8 cellular contexts compared by ENCODE assay signal in the genomic region with DNA sequence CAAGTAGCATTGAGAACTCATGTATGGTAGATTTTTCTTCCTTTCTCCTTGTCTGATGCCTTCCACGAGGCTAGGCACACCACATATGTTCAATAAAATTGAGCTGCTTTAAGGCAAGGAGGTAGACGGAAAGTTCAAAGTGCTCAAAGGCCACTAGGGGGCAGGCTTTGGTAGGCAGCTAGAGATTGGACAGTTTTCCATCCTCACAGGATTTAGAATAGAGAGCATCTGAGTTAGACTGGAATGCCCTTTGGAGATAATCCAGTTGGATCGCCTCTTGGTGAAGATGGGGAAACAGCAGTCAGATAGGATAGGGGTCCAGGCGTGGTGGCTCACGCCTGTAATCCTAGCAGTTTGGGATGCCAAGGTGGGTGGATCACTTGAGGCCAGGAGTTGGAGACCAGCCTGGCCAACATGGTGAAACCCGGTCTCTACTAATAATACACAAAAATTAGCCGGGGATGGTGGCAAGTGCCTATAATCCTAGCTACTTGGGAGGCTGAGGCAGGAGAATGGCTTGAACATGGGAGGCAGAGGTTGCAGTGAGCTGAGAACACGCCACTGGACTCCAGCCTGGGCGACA. TPM values are rescaled to one million over a fixed set of nuclear protein-coding genes. Genes with fewer than 3 reads are reported as not detected.
DNase-seq lines count a peak whose midpoint lies in the region; ATAC-seq and TF ChIP-seq lines count a peak whose summit lies in the region.

No MANE protein-coding gene starts in this region.

- no TSS peak for BruUV-seq in PC-3 (replicated peaks; lab: Mats Ljungman, UMichigan)

- no peaks in the 10 kb centered on the region for H3K27me3 Mint-ChIP-seq in IgD-negative memory B cell
- no peaks in the 10 kb centered on the region for H3K27me3 Mint-ChIP-seq in activated T-helper 17 cell treated with anti-CD3 and anti-CD28 coated beads, Interleukin-2, amount 50 U/mL, for 72 hours

- H3K79me2 ChIP-seq in PC-3 (ENCODE audit: low read length): 0 out of 2 replicates have a peak, but pooled peaks cover 2% of the 10 kb centered on the region

- H3K9me2 ChIP-seq in PC-3 (replicated peaks; ENCODE audit: low read length): no peaks in the 10 kb centered on the region

- H4K20me1 ChIP-seq in PC-3 (ENCODE audit: low read length): no peaks in the 10 kb centered on the region

- H3K4me3 ChIP-seq in PC-3 (ENCODE audit: low read length) (no peak overlapping the region), foreskin fibroblast (ENCODE audit: low read depth in 1 of 2, low read length in 2 of 2) (no peak overlapping the region)

- H3F3A ChIP-seq in PC-3 (ENCODE audit: low read length, unreplicated experiment): no peaks in the 10 kb centered on the region

- no peaks in the 10 kb centered on the region for H3K9me3 Mint-ChIP-seq in IgD-negative memory B cell
- H3K9me3 Mint-ChIP-seq in activated T-helper 17 cell treated with anti-CD3 and anti-CD28 coated beads, Interleukin-2, amount 50 U/mL, for 72 hours: no peaks in the 10 kb centered on the region

- TF ChIP-seq CTCF in PC-3 (conservative IDR thresholded peaks at IDR 0.05; ENCODE audit: low read depth, low read length) (peak; percentile 86), foreskin fibroblast (IDR thresholded peaks at IDR 0.05; ENCODE audit: low read depth, low read length) (peak; percentile 46), omental fat pad (IDR thresholded peaks at IDR 0.05) (peak in 2 of 3 donors; percentile 25 to 73)

- POLR2A ChIA-PET in PC-3 (lab: Charles Lee; ENCODE audit: unreplicated experiment): no interaction called here

- no peaks in the 10 kb centered on the region for H3K27me3 ChIP-seq in PC-3 (ENCODE audit: low read length)

- intact Hi-C loops in PC-3 (cut with micrococcal nuclease): loop anchor here (1.0 kb wide), 1 partner anchor 112 kb away; no protein-coding TSS in a partner anchor

- no peaks in the 10 kb centered on the region for H3K36me3 ChIP-seq in PC-3 (ENCODE audit: low read depth, low read length)

- H3K4me3 Mint-ChIP-seq in IgD-negative memory B cell: peak overlapping the region in 2 of 4 donors; percentile 53 to 67
- no peak overlapping the region for H3K4me3 Mint-ChIP-seq in activated T-helper 17 cell treated with anti-CD3 and anti-CD28 coated beads, Interleukin-2, amount 50 U/mL, for 72 hours

- H3K9ac ChIP-seq in PC-3 (ENCODE audit: low read length): no peak overlapping the region

- CTCF ChIA-PET in PC-3 (lab: Charles Lee): interaction anchor here (0.5 to 1.0 kb wide), 5 partner anchors 9 to 270 kb away, joined by 3 to 6 read pairs (median 4); no protein-coding TSS in a partner anchor

- peak; percentile 88 for ATAC-seq in PC-3
- ATAC-seq in activated T-helper 17 cell treated with anti-CD3 and anti-CD28 coated beads, Interleukin-2, amount 50 U/mL, for 72 hours (replicated peaks): no peak
- peak; percentile 59 for ATAC-seq in omental fat pad (ENCODE audit: low FRiP score)
- ATAC-seq in GM21367 (IDR thresholded peaks at IDR 0.05; ENCODE audit: unreplicated experiment): no peak
- no peak for ATAC-seq in GM19397 (IDR thresholded peaks at IDR 0.05; ENCODE audit: unreplicated experiment)

- peak; percentile 64 for DNase-seq in DMS53 treated with DMSO at 0.1 percent for 48 hours (lab: John Stamatoyannopoulos, UW; ENCODE audit: unreplicated experiment)
- peak; percentile 75 for DNase-seq in PC-3
- peak; percentile 54 to 84 for DNase-seq in foreskin fibroblast
- no peak for DNase-seq in omental fat pad (ENCODE audit: low spot score)

- no peaks in the 10 kb centered on the region for H3K4me1 ChIP-seq in PC-3 (ENCODE audit: insufficient read depth, low read length)

- H3K4me1 Mint-ChIP-seq in IgD-negative memory B cell: peaks cover 30 to 36% (median 32%) of the 10 kb centered on the region in 3 donors
- H3K4me1 Mint-ChIP-seq in activated T-helper 17 cell treated with anti-CD3 and anti-CD28 coated beads, Interleukin-2, amount 50 U/mL, for 72 hours: peaks cover 21% of the 10 kb centered on the region

- H3K27ac ChIP-seq in PC-3 (ENCODE audit: low read length): no peak overlapping the region

- no peak overlapping the region for H3K4me2 ChIP-seq in PC-3 (ENCODE audit: low read length)

- peak overlapping the region; percentile 33 to 51 (median 48) for H3K27ac Mint-ChIP-seq in IgD-negative memory B cell
- H3K27ac Mint-ChIP-seq in activated T-helper 17 cell treated with anti-CD3 and anti-CD28 coated beads, Interleukin-2, amount 50 U/mL, for 72 hours: peak overlapping the region; percentile 78

- H3K9me3 ChIP-seq in PC-3 (ENCODE audit: low read length): no peaks in the 10 kb centered on the region

- H3K36me3 Mint-ChIP-seq in IgD-negative memory B cell: no peaks in the 10 kb centered on the region
- peaks cover 26% of the 10 kb centered on the region for H3K36me3 Mint-ChIP-seq in activated T-helper 17 cell treated with anti-CD3 and anti-CD28 coated beads, Interleukin-2, amount 50 U/mL, for 72 hours (ENCODE audit: low read depth)

- no peak overlapping the region for H2AFZ ChIP-seq in PC-3 (ENCODE audit: low read length)

RNA-seq across cellular contexts. Expression of a gene that starts 30.4 kb away (rescaled TPM):
- polyA plus RNA-seq in IgD-negative memory B cell: 15.6 TPM
- total RNA-seq in PC-3 (2014; rRNA removed): 23.4 and 23.8 TPM in 2 replicates
- total RNA-seq in activated T-helper 17 cell treated with anti-CD3 and anti-CD28 coated beads, Interleukin-2, amount 50 U/mL, for 72 hours: 10 to 100 TPM; 23.5 to 25.6 TPM
- total RNA-seq in omental fat pad: 10 to 100 TPM; 10.8 to 30.5 (median 15.0) TPM

Comparison
In these comparisons a context has a peak if more than half of its experiments do, and no peak if none do; other contexts are left out.
1. ATAC-seq: peak in PC-3 (single experiment) and omental fat pad (single experiment); none in activated T-helper 17 cell treated with anti-CD3 and anti-CD28 coated beads, Interleukin-2, amount 50 U/mL, for 72 hours (single experiment), GM21367 (single experiment) and GM19397 (single experiment).
2. Peak in every context shown above with its lines, with median percentiles within 50 percentile points of each other: CTCF ChIP-seq.